Comparison of ENCODE assay signal across 18 cellular contexts in the genomic region with DNA sequence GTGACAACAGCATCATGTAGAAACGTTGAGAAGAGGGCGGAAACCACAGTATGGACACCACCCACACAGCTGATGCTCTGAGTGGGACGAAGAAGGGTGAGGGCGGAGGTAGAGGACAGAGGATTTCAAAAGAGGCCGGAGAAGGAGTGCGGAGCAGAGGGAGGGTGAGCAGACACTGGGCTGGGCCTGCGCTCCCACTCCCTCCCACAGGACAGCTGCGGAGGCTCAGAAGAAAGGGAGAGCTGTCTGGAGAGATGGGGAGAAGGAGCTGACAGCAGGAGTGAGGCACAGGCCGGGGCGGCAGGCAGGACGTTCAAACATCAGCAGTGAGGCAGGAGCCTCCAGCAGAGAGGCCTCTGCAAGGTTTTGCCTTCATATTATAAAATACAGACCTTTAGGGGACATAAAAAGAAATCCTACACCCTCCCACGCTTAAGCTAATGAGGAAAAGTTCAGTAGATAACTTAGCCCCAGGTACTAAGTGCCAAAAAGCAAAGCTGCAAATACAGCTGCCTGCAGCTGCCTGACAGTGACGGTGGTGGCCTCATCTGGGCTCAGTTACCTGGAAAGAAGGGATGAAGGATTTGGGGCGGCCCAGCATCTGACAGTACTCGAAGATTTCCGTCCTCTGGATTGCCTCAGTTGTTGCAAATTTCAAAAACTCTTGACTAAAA.
A peak's percentile ranks its signal among the peaks of the same experiment; 100 is the strongest.
DNase-seq lines count a peak whose midpoint lies in the region; ATAC-seq and TF ChIP-seq lines count a peak whose summit lies in the region.
"Had no signal": no experiment of that assay in that cellular context is flagged by ENCODE, and none has a peak within 500 bp of the region (broad histone marks: within the 10 kb centered on the region; RNA-seq: fewer than 3 reads in every experiment).

No MANE protein-coding gene starts in this region.

- intact Hi-C loops in posterior cingulate gyrus (cut with DNase I): loop anchor here (10.0 kb wide), 1 partner anchor 759 kb away; no protein-coding TSS in a partner anchor

- ATAC-seq in stimulated activated naive CD8-positive, alpha-beta T cell treated with anti-CD3 and anti-CD28 coated beads, Interleukin-15, amount 100 ng/mL, for 72 hours: no peak
- no peak for ATAC-seq in stimulated activated naive CD8-positive, alpha-beta T cell treated with anti-CD3 and anti-CD28 coated beads, Interleukin-15, Interleukin-2, amounts not matched to agents 100 U/mL and 50 U/mL, for 24 hours
- ATAC-seq in GM21619 (IDR thresholded peaks at IDR 0.05; ENCODE audit: unreplicated experiment) (no peak), HG03571 (IDR thresholded peaks at IDR 0.05; ENCODE audit: unreplicated experiment) (no peak), GM21529 (IDR thresholded peaks at IDR 0.05; ENCODE audit: unreplicated experiment) (no peak)
- ATAC-seq: A549, HepG2, Panc1 had no signal

- peak overlapping the region; percentile 15 to 80 for H3K27ac Mint-ChIP-seq in stimulated activated naive CD8-positive, alpha-beta T cell treated with anti-CD3 and anti-CD28 coated beads, Interleukin-15, amount 100 ng/mL, for 72 hours
- peak overlapping the region; percentile 77 to 92 (median 91) for H3K27ac Mint-ChIP-seq in nephron
- H3K27ac Mint-ChIP-seq: CD8-positive, alpha-beta memory T cell had no signal

- H3K9me3 Mint-ChIP-seq in stimulated activated naive CD8-positive, alpha-beta T cell treated with anti-CD3 and anti-CD28 coated beads, Interleukin-15, amount 100 ng/mL, for 72 hours: no peaks in the 10 kb centered on the region
- no peaks in the 10 kb centered on the region for H3K9me3 Mint-ChIP-seq in nephron

- no peaks in the 10 kb centered on the region for H3K4me1 Mint-ChIP-seq in stimulated activated naive CD8-positive, alpha-beta T cell treated with anti-CD3 and anti-CD28 coated beads, Interleukin-15, amount 100 ng/mL, for 72 hours
- peaks cover 70% of the 10 kb centered on the region for H3K4me1 Mint-ChIP-seq in nephron
- H3K4me1 Mint-ChIP-seq: CD8-positive, alpha-beta memory T cell had no signal

- H3K27me3 Mint-ChIP-seq in stimulated activated naive CD8-positive, alpha-beta T cell treated with anti-CD3 and anti-CD28 coated beads, Interleukin-15, amount 100 ng/mL, for 72 hours: no peaks in the 10 kb centered on the region
- H3K27me3 Mint-ChIP-seq in nephron (ENCODE audit: low read depth): no peaks in the 10 kb centered on the region
- H3K27me3 Mint-ChIP-seq: CD8-positive, alpha-beta memory T cell had no signal

- DNase-seq in stimulated activated naive CD8-positive, alpha-beta T cell treated with anti-CD3 and anti-CD28 coated beads, Interleukin-15, amount 100 ng/mL, for 72 hours: no peak
- DNase-seq in stimulated activated naive CD8-positive, alpha-beta T cell treated with anti-CD3 and anti-CD28 coated beads, Interleukin-15, Interleukin-2, amounts not matched to agents 100 U/mL and 50 U/mL, for 24 hours: no peak
- peak in 7 of 10 donors; percentile 28 to 94 (median 64) for DNase-seq in posterior cingulate gyrus
- DNase-seq: CD8-positive, alpha-beta memory T cell; GDM1; NCI-H1048; NCI-H1436 treated with DMSO at 0.1 percent for 48 hours; NCI-H2081 treated with DMSO at 0.1 percent for 48 hours; NCI-H2227 treated with DMSO at 0.1 percent for 48 hours; NCI-H524; Right ventricle myocardium superior had no signal

- no peaks in the 10 kb centered on the region for H3K36me3 Mint-ChIP-seq in nephron (ENCODE audit: low read depth)
- H3K36me3 Mint-ChIP-seq: CD8-positive, alpha-beta memory T cell had no signal

- no peak overlapping the region for H3K4me3 Mint-ChIP-seq in stimulated activated naive CD8-positive, alpha-beta T cell treated with anti-CD3 and anti-CD28 coated beads, Interleukin-15, amount 100 ng/mL, for 72 hours
- peak overlapping the region; percentile 10 to 62 (median 41) for H3K4me3 Mint-ChIP-seq in nephron
- H3K4me3 Mint-ChIP-seq: CD8-positive, alpha-beta memory T cell had no signal

- TF ChIP-seq CTCF in nephron (IDR thresholded peaks at IDR 0.05; ENCODE audit: unreplicated experiment in 3 of 3): no peak

Comparison
In these comparisons a context has a peak if more than half of its experiments do, and no peak if none do; other contexts are left out.
1. DNase-seq: peak in posterior cingulate gyrus (7 of 10); none in stimulated activated naive CD8-positive, alpha-beta T cell treated with anti-CD3 and anti-CD28 coated beads, Interleukin-15, amount 100 ng/mL, for 72 hours (0 of 2) and stimulated activated naive CD8-positive, alpha-beta T cell treated with anti-CD3 and anti-CD28 coated beads, Interleukin-15, Interleukin-2, amounts not matched to agents 100 U/mL and 50 U/mL, for 24 hours (single experiment).
2. H3K4me3 Mint-ChIP-seq: peak in nephron (3 of 3); none in stimulated activated naive CD8-positive, alpha-beta T cell treated with anti-CD3 and anti-CD28 coated beads, Interleukin-15, amount 100 ng/mL, for 72 hours (0 of 2).